8 cellular contexts compared by ENCODE assay signal in the genomic region with DNA sequence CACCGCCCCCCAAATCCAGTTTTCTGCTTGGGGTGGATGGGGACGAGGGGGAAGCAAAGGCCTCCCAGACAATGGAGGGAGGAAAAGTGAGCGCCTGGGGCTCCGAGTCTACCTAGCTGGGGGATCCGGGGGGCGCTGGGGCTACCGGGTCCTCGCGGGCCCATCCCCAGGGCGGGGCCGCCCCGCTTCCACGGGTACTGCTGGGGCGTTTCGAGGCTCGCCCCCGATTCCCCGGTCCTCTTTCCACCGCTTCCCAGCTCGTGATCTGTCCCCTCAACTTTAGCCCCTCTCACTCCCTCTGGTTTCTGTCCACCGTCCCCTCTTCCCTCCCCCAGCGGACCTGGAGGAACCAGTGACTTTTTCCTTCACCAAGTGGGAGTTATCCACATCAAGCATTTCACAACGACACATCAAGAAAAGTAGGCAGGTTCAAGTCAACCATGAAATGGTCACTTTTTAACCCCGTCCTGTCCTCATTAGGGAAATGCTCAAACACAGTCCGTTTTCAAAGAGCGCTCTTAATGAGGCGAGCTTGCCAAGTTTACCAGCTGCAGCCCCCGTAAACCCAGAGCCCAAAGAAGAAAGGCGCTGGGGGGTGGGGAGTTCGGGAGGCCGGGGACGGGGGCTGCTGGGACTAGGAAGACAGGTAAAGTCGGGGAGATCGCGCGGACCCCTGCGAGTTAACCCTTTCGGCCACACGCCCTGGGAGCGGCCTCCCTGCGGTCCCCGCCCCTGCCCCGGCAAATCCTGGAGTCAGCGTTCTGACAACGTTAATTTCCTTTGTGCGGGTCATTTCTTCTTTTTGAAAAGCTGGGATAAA. TPM values are rescaled to one million over a fixed set of nuclear protein-coding genes. Genes with fewer than 3 reads are reported as not detected.
A peak's percentile ranks its signal among the peaks of the same experiment; 100 is the strongest.
DNase-seq lines count a peak whose midpoint lies in the region; ATAC-seq and TF ChIP-seq lines count a peak whose summit lies in the region.

No MANE protein-coding gene starts in this region.

- DNase-seq in activated CD4-positive, alpha-beta T cell treated with anti-CD3 and anti-CD28 coated beads, Interleukin-2, amount 10 ng/mL, durations not matched to agents 24 days and 14 days: no peak
- DNase-seq in activated CD4-positive, alpha-beta T cell treated with anti-CD3 and anti-CD28 coated beads, Interleukin-2, amount 50 U/mL, for 48 hours: no peak
- peak; percentile 56 to 68 for DNase-seq in SJCRH30
- no peak for DNase-seq in epithelial cell of proximal tubule (ENCODE audit: low read depth)
- no peak for DNase-seq in cerebellar nuclear complex (lab: John Stamatoyannopoulos, UW)
- no peak for DNase-seq in Ammon's horn (ENCODE audit: low spot score)

- H3K9me3 Mint-ChIP-seq in activated CD4-positive, alpha-beta T cell treated with anti-CD3 and anti-CD28 coated beads, Interleukin-2, amount 10 ng/mL, durations not matched to agents 24 days and 14 days: no peaks in the 10 kb centered on the region

- H3K27me3 Mint-ChIP-seq in activated CD4-positive, alpha-beta T cell treated with anti-CD3 and anti-CD28 coated beads, Interleukin-2, amount 10 ng/mL, durations not matched to agents 24 days and 14 days: peaks cover 67% of the 10 kb centered on the region

- no peak for ATAC-seq in HG02884 (IDR thresholded peaks at IDR 0.05; ENCODE audit: unreplicated experiment)

- H3K4me3 Mint-ChIP-seq in activated CD4-positive, alpha-beta T cell treated with anti-CD3 and anti-CD28 coated beads, Interleukin-2, amount 10 ng/mL, durations not matched to agents 24 days and 14 days: peak overlapping the region; percentile 85

- peak overlapping the region; percentile 72 for H3K27ac Mint-ChIP-seq in activated CD4-positive, alpha-beta T cell treated with anti-CD3 and anti-CD28 coated beads, Interleukin-2, amount 10 ng/mL, durations not matched to agents 24 days and 14 days

- peak overlapping the region; percentile 79 for H3K4me3 ChIP-seq in SJCRH30
- H3K4me3 ChIP-seq in epithelial cell of proximal tubule (ENCODE audit: low read depth, low read length): peak overlapping the region; percentile 72
- peak overlapping the region; percentile 48 for H3K4me3 ChIP-seq in mucosa of stomach (ENCODE audit: low read length)

- H3K27me3 ChIP-seq in SJCRH30 (no peaks in the 10 kb centered on the region), mucosa of stomach (ENCODE audit: control insufficient read depth, insufficient read depth, low read length) (no peaks in the 10 kb centered on the region)

- H3K36me3 ChIP-seq in SJCRH30 (no peaks in the 10 kb centered on the region), mucosa of stomach (ENCODE audit: control insufficient read depth, insufficient read depth, low read length) (no peaks in the 10 kb centered on the region)

- H3K27ac ChIP-seq in SJCRH30: peak overlapping the region; percentile 96

- intact Hi-C loops in activated CD4-positive, alpha-beta T cell treated with anti-CD3 and anti-CD28 coated beads, Interleukin-2, amount 10 ng/mL, durations not matched to agents 24 days and 14 days (cut with micrococcal nuclease): no loop called here

- H3K9ac ChIP-seq in mucosa of stomach (ENCODE audit: low read length): peak overlapping the region; percentile 40

- no peak for TF ChIP-seq CTCF in epithelial cell of proximal tubule (conservative IDR thresholded peaks at IDR 0.05; ENCODE audit: low read depth, low read length)

- H3K9me3 ChIP-seq in SJCRH30 (replicated peaks) (no peaks in the 10 kb centered on the region), mucosa of stomach (ENCODE audit: control insufficient read depth, low read length) (no peaks in the 10 kb centered on the region)

- H3K4me1 ChIP-seq in SJCRH30 (peaks cover 17% of the 10 kb centered on the region), mucosa of stomach (ENCODE audit: control insufficient read depth, insufficient read depth, low read length) (peaks cover 10% of the 10 kb centered on the region)

- H3K36me3 Mint-ChIP-seq in activated CD4-positive, alpha-beta T cell treated with anti-CD3 and anti-CD28 coated beads, Interleukin-2, amount 10 ng/mL, durations not matched to agents 24 days and 14 days (ENCODE audit: low read depth): peaks cover 9% of the 10 kb centered on the region

- H3K4me1 Mint-ChIP-seq in activated CD4-positive, alpha-beta T cell treated with anti-CD3 and anti-CD28 coated beads, Interleukin-2, amount 10 ng/mL, durations not matched to agents 24 days and 14 days: peaks cover 19% of the 10 kb centered on the region

RNA-seq across cellular contexts. Expression of gene NFIB, which starts 2.0 kb away (rescaled TPM):
- total RNA-seq in activated CD4-positive, alpha-beta T cell treated with anti-CD3 and anti-CD28 coated beads, Interleukin-2, amount 10 ng/mL, durations not matched to agents 24 days and 14 days: not detected in 2 replicates
- 44.7 and 48.1 TPM in 2 replicates for total RNA-seq in SJCRH30 (2014; rRNA removed; shearing (Covaris generic))
- 2.4 and 5.0 TPM in 2 replicates for total RNA-seq in epithelial cell of proximal tubule

Comparison
In these comparisons a context has a peak if more than half of its experiments do, and no peak if none do; other contexts are left out.
1. DNase-seq: peak in SJCRH30 (2 of 2); none in activated CD4-positive, alpha-beta T cell treated with anti-CD3 and anti-CD28 coated beads, Interleukin-2, amount 10 ng/mL, durations not matched to agents 24 days and 14 days (single experiment), activated CD4-positive, alpha-beta T cell treated with anti-CD3 and anti-CD28 coated beads, Interleukin-2, amount 50 U/mL, for 48 hours (0 of 2), epithelial cell of proximal tubule (single experiment), cerebellar nuclear complex (0 of 2) and Ammon's horn (single experiment).
2. Peak in every context shown above with its lines, with median percentiles within 50 percentile points of each other: H3K4me3 ChIP-seq.